1 cellular context compared by ENCODE assay signal in genomic region chr3:126343675-126344074, GRCh38.
TF ChIP-seq lines count a peak whose summit lies in the region.

No MANE protein-coding gene starts in this region.

TF ChIP-seq in HepG2, 621 proteins besides CTCF, POLR2A, EP300 and RAD21:
- TF ChIP-seq BATF2 (CRISPR knock-in tag; IDR thresholded peaks at IDR 0.05) (no peak), ZNF24 (IDR thresholded peaks at IDR 0.05) (no peak), ATF2 (CRISPR knock-in tag; IDR thresholded peaks at IDR 0.05) (no peak), CENPT (CRISPR knock-in tag; IDR thresholded peaks at IDR 0.05; ENCODE audit: low read depth) (no peak), CREM (IDR thresholded peaks at IDR 0.05) (no peak), CREM (CRISPR knock-in tag; IDR thresholded peaks at IDR 0.05) (no peak), ZSCAN20 (CRISPR knock-in tag; IDR thresholded peaks at IDR 0.05; ENCODE audit: borderline replicate concordance) (no peak), ZNF205 (CRISPR knock-in tag; IDR thresholded peaks at IDR 0.05) (no peak), MTF1 (CRISPR knock-in tag; IDR thresholded peaks at IDR 0.05) (no peak), HHEX (CRISPR knock-in tag; IDR thresholded peaks at IDR 0.05) (no peak)
